Comparison of ENCODE assay signal across 7 cellular contexts in the genomic region with DNA sequence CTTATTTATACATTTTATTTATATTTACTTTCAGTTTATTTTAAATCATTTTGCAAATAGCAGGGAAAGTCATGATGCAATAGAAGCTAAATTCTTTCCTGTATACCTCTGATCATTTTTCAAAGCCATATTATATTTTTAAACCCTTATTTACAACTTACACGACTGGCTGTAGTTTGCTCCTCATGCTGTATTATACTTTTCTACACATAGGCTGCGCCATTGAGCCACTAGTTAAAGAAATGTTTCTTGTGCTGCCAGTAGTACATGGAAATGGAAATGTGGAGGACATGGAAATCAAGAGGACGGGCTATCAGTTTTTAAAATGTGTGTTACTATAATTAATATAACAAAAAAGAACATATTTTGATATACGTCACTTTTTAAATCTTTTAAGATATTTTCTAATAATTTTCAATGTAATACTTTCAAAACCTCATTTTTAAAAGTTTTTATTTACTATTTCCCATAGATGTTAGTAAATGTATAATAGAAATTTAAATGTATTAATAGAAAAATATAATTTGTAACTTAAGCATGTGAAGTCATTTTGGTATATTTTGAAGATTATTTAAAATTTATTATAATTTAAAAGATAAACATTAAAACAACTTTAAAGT.
DNase-seq lines count a peak whose midpoint lies in the region; ATAC-seq and TF ChIP-seq lines count a peak whose summit lies in the region.

No MANE protein-coding gene starts in this region.

- no peak overlapping the region for H3K4me3 Mint-ChIP-seq in T-helper 17 cell

- H3K27me3 ChIP-seq in IMR-90 (ENCODE audit: control insufficient read depth, insufficient read depth, low read length) (no peaks in the 10 kb centered on the region), NT2/D1 (ENCODE audit: insufficient read depth, insufficient read length) (no peaks in the 10 kb centered on the region), left lung (no peaks in the 10 kb centered on the region)

- H3K36me3 Mint-ChIP-seq in T-helper 17 cell (ENCODE audit: low read depth) = no peaks in the 10 kb centered on the region

- dilution Hi-C loops in IMR-90 (cut with HindIII; ENCODE audit: low sequenced_read_pairs, unreplicated experiment) = no loop called here

- no peaks in the 10 kb centered on the region for H3K9me1 ChIP-seq in IMR-90 (ENCODE audit: insufficient read depth, low read length)

- POLR2A ChIA-PET in IMR-90 (lab: Charles Lee; ENCODE audit: unreplicated experiment) = no interaction called here

- H3K18ac ChIP-seq in IMR-90 (ENCODE audit: low read depth, low read length) = no peak overlapping the region

- TF ChIP-seq CTCF in IMR-90 (conservative IDR thresholded peaks at IDR 0.05; ENCODE audit: low read depth, low read length) (peak; percentile 80), choroid plexus epithelial cell (conservative IDR thresholded peaks at IDR 0.05; ENCODE audit: low read depth, low read length) (peak; percentile 78), left lung (IDR thresholded peaks at IDR 0.05) (peak; percentile 49 to 78)

- peak; percentile 31 for DNase-seq in G401 (ENCODE audit: low spot score)
- DNase-seq in IMR-90 = peak; percentile 72
- peak; percentile 36 for DNase-seq in NT2/D1 (ENCODE audit: low read depth, low spot score)
- DNase-seq in choroid plexus epithelial cell (ENCODE audit: low read depth) = peak; percentile 89
- no peak for DNase-seq in left lung
- no peak for DNase-seq in T-helper 17 cell

- intact Hi-C loops in IMR-90 (cut with micrococcal nuclease) (loop anchor here (1.0 to 5.0 kb wide), 4 partner anchors 247 to 820 kb away; no protein-coding TSS in a partner anchor), left lung (cut with DNase I) (loop anchor here in 1 of 2 donors (10.0 kb wide), 1 partner anchor 819 kb away; no protein-coding TSS in a partner anchor)

- H3K4me1 ChIP-seq in IMR-90 (ENCODE audit: control insufficient read depth, insufficient read depth, low read length) (peaks cover 1% of the 10 kb centered on the region; the same call in 1 of the 2 replicates), NT2/D1 (ENCODE audit: insufficient read depth, insufficient read length) (no peaks in the 10 kb centered on the region), left lung (no peaks in the 10 kb centered on the region)

- H4K20me1 ChIP-seq in IMR-90 (ENCODE audit: insufficient read depth, low read length) = no peaks in the 10 kb centered on the region

- H3K56ac ChIP-seq in IMR-90 (ENCODE audit: extremely low read depth, insufficient read depth, low read length) = no peak overlapping the region

- H3K4me3 ChIP-seq in IMR-90 (ENCODE audit: insufficient read depth, low read depth, low read length) (no peak overlapping the region), NT2/D1 (ENCODE audit: insufficient read length, low read depth) (no peak overlapping the region), choroid plexus epithelial cell (ENCODE audit: low read depth, low read length) (no peak overlapping the region), left lung (no peak overlapping the region)

- TF ChIP-seq POLR2A in IMR-90 (IDR thresholded peaks at IDR 0.05; ENCODE audit: low read depth, low read length) = no peak

- H3K27ac Mint-ChIP-seq in T-helper 17 cell = no peak overlapping the region

- H4K8ac ChIP-seq in IMR-90 (ENCODE audit: low read depth in 2 of 2, low read length in 2 of 2) = no peak overlapping the region

- peak; percentile 85 for TF ChIP-seq RAD21 in IMR-90 (IDR thresholded peaks at IDR 0.05; ENCODE audit: low read length)

- H3K23ac ChIP-seq in IMR-90 (ENCODE audit: low read depth, low read length) = no peak overlapping the region

- H2BK5ac ChIP-seq in IMR-90 (ENCODE audit: low read depth, low read length, poor library complexity, severe bottlenecking) = no peak overlapping the region

- no TSS peak for BruUV-seq in IMR-90 (replicated peaks; lab: Mats Ljungman, UMichigan)

- no peak overlapping the region for H4K5ac ChIP-seq in IMR-90 (ENCODE audit: low read depth, low read length)

- no peak overlapping the region for H2BK120ac ChIP-seq in IMR-90 (ENCODE audit: low read depth, low read length)

- H2BK15ac ChIP-seq in IMR-90 (ENCODE audit: low read depth, low read length) = no peak overlapping the region

- peak; percentile 82 for ATAC-seq in IMR-90 (ENCODE audit: low read depth)
- peak; percentile 89 for ATAC-seq in left lung
- no peak for ATAC-seq in T-helper 17 cell
- no peak for ATAC-seq in GM18867 (IDR thresholded peaks at IDR 0.05; ENCODE audit: unreplicated experiment)

- no CpG with 5 or more reads among the region's 4 CpGs for WGBS in IMR-90 (ENCODE audit: extremely low coverage in 2 of 2, insufficient read length in 1 of 2), 2 experiments

- H3K36me3 ChIP-seq in IMR-90 (ENCODE audit: control insufficient read depth, insufficient read depth, low read length) (no peaks in the 10 kb centered on the region), NT2/D1 (ENCODE audit: insufficient read depth, insufficient read length, low read length) (no peaks in the 10 kb centered on the region), left lung (no peaks in the 10 kb centered on the region)

- in situ Hi-C loops in G401 (cut with HindIII; ENCODE audit: low sequenced_read_pairs) (no loop called here), IMR-90 (cut with MboI; ENCODE audit: low sequenced_read_pairs) (loop anchor here (10.0 to 25.0 kb wide), 2 partner anchors 572 to 819 kb away; no protein-coding TSS in a partner anchor)

- H3K14ac ChIP-seq in IMR-90 (replicated peaks; ENCODE audit: low read depth, low read length) = no peak overlapping the region

- H3K4ac ChIP-seq in IMR-90 (ENCODE audit: low read depth, low read length) = no peak overlapping the region

- no peak overlapping the region for H3K27ac ChIP-seq in IMR-90 (ENCODE audit: insufficient read depth, low read length)
- no peak overlapping the region for H3K27ac ChIP-seq in left lung

- no peak overlapping the region for H3K4me2 ChIP-seq in IMR-90 (ENCODE audit: low read depth, low read length)

- no peak overlapping the region for H2BK20ac ChIP-seq in IMR-90 (ENCODE audit: low read depth, low read length)

- no peak overlapping the region for H4K91ac ChIP-seq in IMR-90 (ENCODE audit: insufficient read depth, low read depth, low read length)

- H3K4me1 Mint-ChIP-seq in T-helper 17 cell = no peaks in the 10 kb centered on the region

- no peak overlapping the region for H2AFZ ChIP-seq in IMR-90 (replicated peaks; ENCODE audit: low read length, poor library complexity)

- H3K9me3 ChIP-seq in IMR-90 (ENCODE audit: control insufficient read depth, insufficient read depth, low read length) (no peaks in the 10 kb centered on the region), NT2/D1 (ENCODE audit: insufficient read depth, low read length) (no peaks in the 10 kb centered on the region), left lung (no peaks in the 10 kb centered on the region), T-helper 17 cell (ENCODE audit: control insufficient read depth, low read length, poor library complexity, severe bottlenecking) (no peaks in the 10 kb centered on the region)

- H3K9ac ChIP-seq in IMR-90 (ENCODE audit: low read depth, low read length) = no peak overlapping the region
- H3K9ac ChIP-seq in NT2/D1 (ENCODE audit: insufficient read length, low read depth) = no peak overlapping the region

- H3K27me3 Mint-ChIP-seq in T-helper 17 cell = no peaks in the 10 kb centered on the region

- no peak overlapping the region for H2AK9ac ChIP-seq in IMR-90 (replicated peaks; ENCODE audit: low read depth, low read length, poor library complexity)

- CTCF ChIA-PET in IMR-90 (lab: Yijun Ruan, JAX) = interaction anchor here (0.6 to 0.9 kb wide), 2 partner anchors 187 to 818 kb away, joined by 3 read pairs; no protein-coding TSS in a partner anchor

- H3K79me1 ChIP-seq in IMR-90 (ENCODE audit: low read depth in 1 of 2, low read length in 2 of 2) = peaks cover 5 to 8% of the 10 kb centered on the region in 2 experiments; a peak in 2 of 4 replicates

- no peak overlapping the region for H2AK5ac ChIP-seq in IMR-90 (ENCODE audit: low read depth, low read length)

TF ChIP-seq in IMR-90, 13 proteins besides CTCF, POLR2A, EP300 and RAD21:
- TF ChIP-seq MAZ (IDR thresholded peaks at IDR 0.05; ENCODE audit: borderline replicate concordance, low read depth, low read length) = no peak
- TF ChIP-seq SMC3 (IDR thresholded peaks at IDR 0.05; ENCODE audit: low read depth, low read length) = peak; percentile 67
TF ChIP-seq in IMR-90: peak in this region for 1.

Comparison
In these comparisons a context has a peak if more than half of its experiments do, and no peak if none do; other contexts are left out.
1. DNase-seq: peak in G401 (single experiment), IMR-90 (single experiment), NT2/D1 (single experiment) and choroid plexus epithelial cell (single experiment); none in left lung (0 of 2) and T-helper 17 cell (0 of 3).
2. ATAC-seq: peak in IMR-90 (single experiment) and left lung (single experiment); none in T-helper 17 cell (single experiment) and GM18867 (single experiment).
3. Peak in every context shown above with its lines, with median percentiles within 50 percentile points of each other: CTCF ChIP-seq.